In genomic region chr18:2612996-2613395, GRCh38 we compare ENCODE assay signal across 21 cellular contexts. TPM values are rescaled to one million over a fixed set of nuclear protein-coding genes. Genes with fewer than 3 reads are reported as not detected.
"Had no signal": no experiment of that assay in that cellular context is flagged by ENCODE, and none has a peak within 500 bp of the region (broad histone marks: within the 10 kb centered on the region; RNA-seq: fewer than 3 reads in every experiment).

No MANE protein-coding gene starts in this region.

- H3K4me3 ChIP-seq: ascending aorta, PC-9 had no signal

- DNase-seq: activated CD4-positive, alpha-beta T cell treated with anti-CD3 and anti-CD28 coated beads for 4 hours; activated CD8-positive, alpha-beta memory T cell treated with anti-CD3 and anti-CD28 coated beads, Interleukin-2, amount 50 U/mL, for 4 hours; activated CD8-positive, alpha-beta T cell treated with anti-CD3 and anti-CD28 coated beads for 36 hours; activated gamma-delta T cell treated with Interleukin-2 at 50 U/mL for 16 hours; activated naive CD4-positive, alpha-beta T cell treated with anti-CD3 and anti-CD28 coated beads, Interleukin-2, amount 50 U/mL, for 16 hours; activated T-cell treated with anti-CD3 and anti-CD28 coated beads, Interleukin-2, amount 50 U/mL, for 72 hours; amniotic stem cell; Karpas-422; NCI-H1105 treated with DMSO at 0.1 percent for 48 hours; NCI-H1436 treated with DMSO at 0.1 percent for 48 hours; NCI-H187; NCI-H2081; NCI-H446; NCI-H524; PC-9; SHP77 treated with DMSO at 0.1 percent for 48 hours had no signal

- H3K36me3 ChIP-seq: ascending aorta had no signal

- H3K4me3 Mint-ChIP-seq: activated CD8-positive, alpha-beta T cell treated with anti-CD3 and anti-CD28 coated beads for 36 hours; activated T-cell treated with anti-CD3 and anti-CD28 coated beads, Interleukin-2, amount 50 U/mL, for 72 hours; brain; central memory CD8-positive, alpha-beta T cell had no signal

- H3K9me3 Mint-ChIP-seq: activated CD8-positive, alpha-beta T cell treated with anti-CD3 and anti-CD28 coated beads for 36 hours; activated T-cell treated with anti-CD3 and anti-CD28 coated beads, Interleukin-2, amount 50 U/mL, for 72 hours; activated T-helper 2 cell treated with anti-CD3 and anti-CD28 coated beads, Interferon-gamma antibody, Interleukin-2, Interleukin-4, amounts not matched to agents 10 μg/mL and 5 μg/mL and 100 μg/mL, durations not matched to agents 14 hours and 24 hours and 36 hours; brain had no signal

- H3K9me3 ChIP-seq: ascending aorta had no signal

- H3K27me3 ChIP-seq: ascending aorta had no signal

- H3K27me3 Mint-ChIP-seq: activated CD8-positive, alpha-beta T cell treated with anti-CD3 and anti-CD28 coated beads for 36 hours; brain; central memory CD8-positive, alpha-beta T cell had no signal

- H3K27ac Mint-ChIP-seq: activated CD8-positive, alpha-beta T cell treated with anti-CD3 and anti-CD28 coated beads for 36 hours; activated T-cell treated with anti-CD3 and anti-CD28 coated beads, Interleukin-2, amount 50 U/mL, for 72 hours; activated T-helper 2 cell treated with anti-CD3 and anti-CD28 coated beads, Interferon-gamma antibody, Interleukin-2, Interleukin-4, amounts not matched to agents 10 μg/mL and 5 μg/mL and 100 μg/mL, durations not matched to agents 14 hours and 24 hours and 36 hours; brain had no signal

- H3K4me1 ChIP-seq: ascending aorta had no signal

- ATAC-seq: activated CD4-positive, CD25-positive, alpha-beta regulatory T cell treated with anti-CD3 and anti-CD28 coated beads, Interleukin-2, amount 50 U/mL, for 24 hours; activated CD8-positive, alpha-beta T cell treated with anti-CD3 and anti-CD28 coated beads for 36 hours; activated T-cell treated with anti-CD3 and anti-CD28 coated beads, Interleukin-2, amount 50 U/mL, for 72 hours had no signal

- H3K27ac ChIP-seq: ascending aorta, PC-9 had no signal

RNA-seq across cellular contexts. Expression of gene NDC80, which starts 41.6 kb away (rescaled TPM):
- total RNA-seq: ascending aorta had no signal

RNA-seq across cellular contexts. Expression of gene METTL4, which starts 41.7 kb away (rescaled TPM):
- total RNA-seq: ascending aorta had no signal
